8 cellular contexts compared by ENCODE assay signal in genomic region chr12:57846577-57847319, GRCh38. TPM values are rescaled to one million over a fixed set of nuclear protein-coding genes. Genes with fewer than 3 reads are reported as not detected.
A peak's percentile ranks its signal among the peaks of the same experiment; 100 is the strongest.
DNase-seq lines count a peak whose midpoint lies in the region; ATAC-seq and TF ChIP-seq lines count a peak whose summit lies in the region.

CTDSP2 (minus strand) TSS chr12:57846729; CDS start chr12:57846435, 294 bp downstream.

- H3K27me3 ChIP-seq in BLaER1 (peaks cover 20% of the 10 kb centered on the region), lower lobe of right lung (ENCODE audit: low read depth) (no peaks in the 10 kb centered on the region)

- peak; percentile 96 for DNase-seq in HT1080 (ENCODE audit: low read depth)
- DNase-seq in NOMO-1 (lab: John Stamatoyannopoulos, UW; ENCODE audit: unreplicated experiment in 2 of 2) = peak; percentile 90 to 94
- DNase-seq in activated CD8-positive, alpha-beta memory T cell treated with anti-CD3 and anti-CD28 coated beads for 24 hours = peak; percentile 92
- peak; percentile 80 for DNase-seq in effector CD4-positive, alpha-beta T cell
- peak; percentile 100 for DNase-seq in lower lobe of right lung
- DNase-seq in stimulated activated CD4-positive, alpha-beta T cell treated with anti-CD3 and anti-CD28 coated beads, TNF-alpha, amount 100 ng/mL, for 1 hour (ENCODE audit: low read depth in 3 of 3, low spot score in 1 of 3) = peak; percentile 74 to 77 (median 77)

- ATAC-seq in GM19455 (IDR thresholded peaks at IDR 0.05; ENCODE audit: unreplicated experiment) = peak; percentile 36
- peak; percentile 94 to 96 for ATAC-seq in lower lobe of right lung

- TF ChIP-seq CTCF in lower lobe of right lung (IDR thresholded peaks at IDR 0.05) = no peak

- peak within 1 kb of the TSS; percentile 96 for H3K4me2 ChIP-seq in BLaER1

- H3K27ac ChIP-seq in BLaER1 (peak within 1 kb of the TSS; percentile 93), lower lobe of right lung (peak within 1 kb of the TSS; percentile 99)

- H3K4me3 ChIP-seq in BLaER1 = peak within 1 kb of the TSS; percentile 98
- H3K4me3 ChIP-seq in lower lobe of right lung = peak within 1 kb of the TSS; percentile 100

- no peaks in the 10 kb centered on the region for H3K36me3 ChIP-seq in BLaER1
- H3K36me3 ChIP-seq in lower lobe of right lung = peaks cover 8% of the 10 kb centered on the region

- H4K20me1 ChIP-seq in BLaER1 = peaks cover 53% of the 10 kb centered on the region

- intact Hi-C loops in lower lobe of right lung (cut with DNase I) = no loop called here

- H3K4me1 ChIP-seq in BLaER1 (peaks cover 42% of the 10 kb centered on the region), lower lobe of right lung (peaks cover 46% of the 10 kb centered on the region)

- H3K9me3 ChIP-seq in BLaER1 (no peaks in the 10 kb centered on the region), lower lobe of right lung (no peaks in the 10 kb centered on the region)

- H3K9ac ChIP-seq in BLaER1 = peak within 1 kb of the TSS; percentile 95

RNA-seq across cellular contexts. Expression of gene CTDSP2, which starts in this region (rescaled TPM):
- total RNA-seq in HT1080 (2014; rRNA removed; shearing (Covaris generic)) = 30.3 and 43.3 TPM in 2 replicates
- 66.0 and 80.2 TPM in 2 replicates for polyA plus RNA-seq in HT1080 (2015; cell fraction: cytosol; rRNA removed)
- polyA plus RNA-seq in HT1080 (2015; cell fraction: nucleus; rRNA removed) = 55.8 and 62.8 TPM in 2 replicates
- total RNA-seq in lower lobe of right lung = 220 TPM

Comparison
In these comparisons a context has a peak if more than half of its experiments do, and no peak if none do; other contexts are left out.
1. Peak in every context shown above with its lines: DNase-seq, ATAC-seq, H3K4me3 ChIP-seq and H3K27ac ChIP-seq.